ENCODE assay signal across 15 cellular contexts in genomic region chr12:79725987-79726386, GRCh38. TPM values are rescaled to one million over a fixed set of nuclear protein-coding genes. Genes with fewer than 3 reads are reported as not detected.
A peak's percentile ranks its signal among the peaks of the same experiment; 100 is the strongest.
DNase-seq lines count a peak whose midpoint lies in the region; ATAC-seq and TF ChIP-seq lines count a peak whose summit lies in the region.
"Had no signal": no experiment of that assay in that cellular context is flagged by ENCODE, and none has a peak within 500 bp of the region (broad histone marks: within the 10 kb centered on the region; RNA-seq: fewer than 3 reads in every experiment).

No MANE protein-coding gene starts in this region.

- ATAC-seq in GM18907 (IDR thresholded peaks at IDR 0.05; ENCODE audit: unreplicated experiment), result no peak

- H3K27ac ChIP-seq in AG04450 (ENCODE audit: low read depth, low read length) (no peak overlapping the region), right atrium auricular region (no peak overlapping the region)
- H3K27ac ChIP-seq: WERI-Rb-1 had no signal

- no peaks in the 10 kb centered on the region; the same call in 1 of the 2 replicates for H3K9me3 Mint-ChIP-seq in HFFc6
- H3K9me3 Mint-ChIP-seq: activated naive CD4-positive, alpha-beta T cell treated with anti-CD3 and anti-CD28 coated beads, Interleukin-2, amount 10 ng/mL, durations not matched to agents 7 days and 5 days; central memory CD8-positive, alpha-beta T cell had no signal

- peak overlapping the region; percentile 12; the same call in 1 of the 2 replicates for H3K27ac Mint-ChIP-seq in HFFc6
- H3K27ac Mint-ChIP-seq: activated naive CD4-positive, alpha-beta T cell treated with anti-CD3 and anti-CD28 coated beads, Interleukin-2, amount 10 ng/mL, durations not matched to agents 7 days and 5 days had no signal

- peak; percentile 24 for DNase-seq in AG04450 (ENCODE audit: low read depth, low spot score)
- peak; percentile 79 for DNase-seq in HFFc6
- peak; percentile 52 for DNase-seq in astrocyte of the hippocampus (ENCODE audit: low read depth, low spot score)
- DNase-seq in foreskin melanocyte, result peak; percentile 80
- no peak for DNase-seq in T-helper 9 cell
- DNase-seq in right atrium auricular region (ENCODE audit: low spot score), result no peak
- DNase-seq in HT-29 (ENCODE audit: low spot score), result no peak
- DNase-seq: activated naive CD4-positive, alpha-beta T cell treated with anti-CD3 and anti-CD28 coated beads, Interleukin-2, amount 10 ng/mL, durations not matched to agents 7 days and 5 days; AML-193; DMS153; NCI-H1048; nucleus accumbens; WERI-Rb-1 had no signal

- peaks cover 3% of the 10 kb centered on the region; the same call in 1 of the 2 replicates for H3K27me3 Mint-ChIP-seq in HFFc6 (ENCODE audit: insufficient read depth)
- H3K27me3 Mint-ChIP-seq: activated naive CD4-positive, alpha-beta T cell treated with anti-CD3 and anti-CD28 coated beads, Interleukin-2, amount 10 ng/mL, durations not matched to agents 7 days and 5 days had no signal

- H3K9me3 ChIP-seq in AG04450 (ENCODE audit: control insufficient read depth, insufficient read depth, low read length), result no peaks in the 10 kb centered on the region
- no peaks in the 10 kb centered on the region for H3K9me3 ChIP-seq in right atrium auricular region

- no peak for TF ChIP-seq CTCF in AG04450 (IDR thresholded peaks at IDR 0.05; ENCODE audit: low read depth, low read length)
- no peak for TF ChIP-seq CTCF in HFFc6 (IDR thresholded peaks at IDR 0.05)
- TF ChIP-seq CTCF in right atrium auricular region (IDR thresholded peaks at IDR 0.05), result no peak

- no peaks in the 10 kb centered on the region for H3K27me3 ChIP-seq in AG04450 (ENCODE audit: control insufficient read depth, insufficient read depth, low read length)
- no peaks in the 10 kb centered on the region for H3K27me3 ChIP-seq in right atrium auricular region

- peaks cover 26% of the 10 kb centered on the region for H3K4me1 Mint-ChIP-seq in HFFc6 (ENCODE audit: low read depth)
- H3K4me1 Mint-ChIP-seq: activated naive CD4-positive, alpha-beta T cell treated with anti-CD3 and anti-CD28 coated beads, Interleukin-2, amount 10 ng/mL, durations not matched to agents 7 days and 5 days; central memory CD8-positive, alpha-beta T cell had no signal

- H3K4me3 Mint-ChIP-seq in HFFc6, result no peak overlapping the region
- H3K4me3 Mint-ChIP-seq: activated naive CD4-positive, alpha-beta T cell treated with anti-CD3 and anti-CD28 coated beads, Interleukin-2, amount 10 ng/mL, durations not matched to agents 7 days and 5 days; central memory CD8-positive, alpha-beta T cell had no signal

- H3K36me3 Mint-ChIP-seq in HFFc6 (ENCODE audit: low read depth), result peaks cover 15% of the 10 kb centered on the region
- H3K36me3 Mint-ChIP-seq: activated naive CD4-positive, alpha-beta T cell treated with anti-CD3 and anti-CD28 coated beads, Interleukin-2, amount 10 ng/mL, durations not matched to agents 7 days and 5 days had no signal

- CTCF ChIA-PET in AG04450 (lab: Charles Lee), result interaction anchor here (0.5 kb wide), 1 partner anchor 11 kb away, joined by 3 read pairs; no protein-coding TSS in a partner anchor

- H3K4me1 ChIP-seq in right atrium auricular region, result no peaks in the 10 kb centered on the region

- no peaks in the 10 kb centered on the region for H3K36me3 ChIP-seq in right atrium auricular region
- H3K36me3 ChIP-seq: WERI-Rb-1 had no signal

- POLR2A ChIA-PET in AG04450 (lab: Yijun Ruan, JAX), result interaction anchor here (0.6 kb wide), 1 partner anchor 232 kb away, joined by 3 read pairs; no protein-coding TSS in a partner anchor

- H3K4me3 ChIP-seq in AG04450 (ENCODE audit: low read depth, low read length), result no peak overlapping the region
- H3K4me3 ChIP-seq in right atrium auricular region, result no peak overlapping the region

RNA-seq across cellular contexts. Expression of gene PAWR, which starts 35.2 kb away (rescaled TPM):
- polyA plus RNA-seq in AG04450 (2011; rRNA removed), result 11.2 and 15.7 TPM in 2 replicates
- 9.7 and 16.4 TPM in 2 replicates for polyA minus RNA-seq in AG04450 (2011; rRNA and poly(A)+ RNA removed)
- total RNA-seq in HFFc6 (2021; fragmentation: NEBNext Ultra II Directional; extraction: Animal tissue kit (Norgen Biotek cat#: 25700)), result 10 to 100 TPM; 55.2 to 89.4 (median 70.5) TPM
- 10 to 100 TPM; 14.2 to 24.3 TPM for total RNA-seq in right atrium auricular region
- 255 and 306 TPM in 2 replicates for total RNA-seq in HT-29 (2014; rRNA removed; shearing (Covaris generic))

Comparison
In these comparisons a context has a peak if more than half of its experiments do, and no peak if none do; other contexts are left out.
1. DNase-seq: peak in AG04450 (single experiment), HFFc6 (single experiment), astrocyte of the hippocampus (single experiment) and foreskin melanocyte (single experiment); none in T-helper 9 cell (single experiment), right atrium auricular region (single experiment) and HT-29 (single experiment).